Comparison of ENCODE assay signal across 8 cellular contexts in the genomic region with DNA sequence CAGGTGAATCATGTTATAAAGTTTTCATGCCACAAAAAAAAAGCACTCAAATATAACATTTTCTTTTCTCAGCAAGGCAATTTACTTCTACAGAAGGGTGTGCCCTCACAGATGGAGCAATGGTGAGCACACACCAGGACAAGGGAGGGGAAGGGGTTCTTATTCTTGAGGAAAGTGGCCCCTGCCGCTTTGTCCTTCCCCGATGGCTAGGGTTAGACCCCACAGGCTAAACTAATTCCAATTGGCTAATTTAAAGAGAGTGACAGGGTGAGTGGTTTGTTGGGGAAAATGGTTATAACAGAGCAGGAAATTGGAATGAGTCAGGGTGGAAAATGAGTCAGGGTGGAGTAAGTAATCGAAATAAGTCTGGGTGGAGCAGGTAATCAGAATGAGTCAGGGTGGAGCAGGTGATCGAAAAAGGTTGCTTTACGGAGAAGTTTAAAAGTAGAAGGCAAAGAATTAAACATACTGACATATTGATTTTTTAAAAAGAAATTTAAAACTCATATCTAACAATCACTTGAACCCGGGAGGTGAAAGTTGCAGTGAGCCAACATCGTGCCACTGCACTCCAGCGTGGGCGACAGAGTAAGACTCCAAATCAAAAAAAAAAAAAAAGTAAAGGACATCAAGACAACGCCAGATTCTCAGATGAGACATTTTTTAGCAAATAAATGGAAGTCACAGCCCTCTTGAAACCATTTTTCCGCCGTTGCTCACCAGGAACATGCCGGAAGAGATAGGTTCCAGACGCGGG. TPM values are rescaled to one million over a fixed set of nuclear protein-coding genes. Genes with fewer than 3 reads are reported as not detected.
A peak's percentile ranks its signal among the peaks of the same experiment; 100 is the strongest.
DNase-seq lines count a peak whose midpoint lies in the region; ATAC-seq and TF ChIP-seq lines count a peak whose summit lies in the region.

No MANE protein-coding gene starts in this region.

- in situ Hi-C loops in HAP-1 (cut with MboI; ENCODE audit: low sequenced_read_pairs) = no loop called here

- peak overlapping the region; percentile 89 to 100 (median 91) for H3K4me3 Mint-ChIP-seq in brain

- H3K4me1 Mint-ChIP-seq in brain = peaks cover 63% of the 10 kb centered on the region

- peaks cover 60% of the 10 kb centered on the region for H3K36me3 Mint-ChIP-seq in brain

- TF ChIP-seq CTCF in brain (conservative IDR thresholded peaks at IDR 0.05) = no peak
- no peak for TF ChIP-seq CTCF in lower lobe of right lung (IDR thresholded peaks at IDR 0.05)

- H3K4me3 ChIP-seq in HAP-1 (peak overlapping the region; percentile 73), lower lobe of right lung (peak overlapping the region; percentile 90)

- H3K9me3 Mint-ChIP-seq in brain = peaks cover 35 to 60% (median 55%) of the 10 kb centered on the region in 5 experiments

- H3K4me1 ChIP-seq in HAP-1 (no peaks in the 10 kb centered on the region), lower lobe of right lung (peaks cover 6% of the 10 kb centered on the region)

- peak overlapping the region; percentile 100 for H3K27ac Mint-ChIP-seq in brain

- ATAC-seq in lower lobe of right lung (peak in 1 of 2 donors; percentile 46), HG02970 (IDR thresholded peaks at IDR 0.05; ENCODE audit: low FRiP score, unreplicated experiment) (no peak), GM19328 (IDR thresholded peaks at IDR 0.05; ENCODE audit: unreplicated experiment) (no peak)

- peaks cover 10% of the 10 kb centered on the region for H3K27me3 Mint-ChIP-seq in brain

- H3K9me3 ChIP-seq in HAP-1 (peaks cover 17% of the 10 kb centered on the region), lower lobe of right lung (peaks cover 33% of the 10 kb centered on the region)

- DNase-seq in HAP-1 (ENCODE audit: low spot score in 2 of 2) (no peak), RPMI7951 (ENCODE audit: low read depth) (peak; percentile 16), lower lobe of right lung (no peak), NCI-H187 (lab: John Stamatoyannopoulos, UW) (no peak)
- DNase-seq in stimulated activated naive CD4-positive, alpha-beta T cell treated with Interleukin-2 at 50 U/mL for 16 hours (lab: John Stamatoyannopoulos, UW) = peak; percentile 29

- peak overlapping the region; percentile 96 for H3K27ac ChIP-seq in lower lobe of right lung

- intact Hi-C loops in lower lobe of right lung (cut with DNase I) = no loop called here

- H3K36me3 ChIP-seq in HAP-1 (replicated peaks) = peaks cover 16% of the 10 kb centered on the region
- H3K36me3 ChIP-seq in lower lobe of right lung = no peaks in the 10 kb centered on the region

- no peaks in the 10 kb centered on the region for H3K27me3 ChIP-seq in HAP-1 (ENCODE audit: low read depth)
- no peaks in the 10 kb centered on the region for H3K27me3 ChIP-seq in lower lobe of right lung (ENCODE audit: low read depth)

RNA-seq across cellular contexts. Expression of gene ZNF562, which starts 0.8 kb away (rescaled TPM):
- total RNA-seq in RPMI7951 (2014; rRNA removed; shearing (Covaris generic)) = 26.2 and 34.0 TPM in 2 replicates
- polyA plus RNA-seq in brain (ENCODE audit: insufficient read depth, low read depth, low replicate concordance) = 12.2 TPM
- 31.8 TPM for total RNA-seq in lower lobe of right lung

RNA-seq across cellular contexts. Expression of gene ZNF561, which starts 53.1 kb away (rescaled TPM):
- total RNA-seq in RPMI7951 (2014; rRNA removed; shearing (Covaris generic)) = 9.0 and 19.2 TPM in 2 replicates
- 18.5 TPM for polyA plus RNA-seq in brain (ENCODE audit: insufficient read depth, low read depth, low replicate concordance)
- total RNA-seq in lower lobe of right lung = 38.7 TPM

Comparison
In these comparisons a context has a peak if more than half of its experiments do, and no peak if none do; other contexts are left out.
1. DNase-seq: peak in RPMI7951 (single experiment) and stimulated activated naive CD4-positive, alpha-beta T cell treated with Interleukin-2 at 50 U/mL for 16 hours (single experiment); none in HAP-1 (0 of 2), lower lobe of right lung (single experiment) and NCI-H187 (0 of 2).